28 cellular contexts compared by ENCODE assay signal in genomic region chr9:4668604-4669003, GRCh38. TPM values are rescaled to one million over a fixed set of nuclear protein-coding genes. Genes with fewer than 3 reads are reported as not detected.
DNase-seq lines count a peak whose midpoint lies in the region; ATAC-seq, FAIRE-seq and TF ChIP-seq lines count a peak whose summit lies in the region.
"Had no signal": no experiment of that assay in that cellular context is flagged by ENCODE, and none has a peak within 500 bp of the region (broad histone marks: within the 10 kb centered on the region; RNA-seq: fewer than 3 reads in every experiment).

No MANE protein-coding gene starts in this region.

- H3K4me1 ChIP-seq in GM12878 (ENCODE audit: control insufficient read depth, insufficient read depth, low read length) (peaks cover 18% of the 10 kb centered on the region), endodermal cell (ENCODE audit: control insufficient read depth, insufficient read depth, low read length) (peaks cover 7% of the 10 kb centered on the region), breast epithelium (no peaks in the 10 kb centered on the region)

- TF ChIP-seq POLR2A in GM12892 (IDR thresholded peaks at IDR 0.05; ENCODE audit: low read depth, low read length) (no peak), GM12878 (IDR thresholded peaks at IDR 0.05; ENCODE audit: low read depth, low read length) (no peak), breast epithelium (IDR thresholded peaks at IDR 0.05) (no peak)

- peak in 1 of 2 donors; percentile 20 for DNase-seq in stimulated activated naive CD8-positive, alpha-beta T cell treated with anti-CD3 and anti-CD28 coated beads, Interleukin-15, amount 100 ng/mL, for 72 hours
- no peak for DNase-seq in stimulated activated naive CD8-positive, alpha-beta T cell treated with anti-CD3 and anti-CD28 coated beads, Interleukin-15, Interleukin-2, amounts not matched to agents 100 U/mL and 50 U/mL, for 24 hours
- DNase-seq in GM12892 (ENCODE audit: insufficient read length), result no peak
- DNase-seq in GM12878 (ENCODE audit: low read depth, low spot score), result no peak
- DNase-seq in endodermal cell, result no peak
- DNase-seq in effector CD8-positive, alpha-beta T cell (lab: John Stamatoyannopoulos, UW), result no peak
- no peak for DNase-seq in breast epithelium (ENCODE audit: low spot score in 2 of 2)
- DNase-seq: CD8-positive, alpha-beta T cell; DMS 273 treated with DMSO at 0.1 percent for 48 hours; DMS79; EL; GDM1; HCEC 1CT; IMR-90; MM.1S; NCI-H1417; NCI-H1694; NCI-H2029 treated with DMSO at 0.1 percent for 48 hours; NCI-H2227 treated with DMSO at 0.1 percent for 48 hours; NCI-H526 treated with DMSO at 0.1 percent for 48 hours; Right ventricle myocardium superior; RPMI8226 had no signal

- no peaks in the 10 kb centered on the region for H3K9me3 Mint-ChIP-seq in stimulated activated naive CD8-positive, alpha-beta T cell treated with anti-CD3 and anti-CD28 coated beads, Interleukin-15, amount 100 ng/mL, for 72 hours
- H3K9me3 Mint-ChIP-seq in endodermal cell, result no peaks in the 10 kb centered on the region
- H3K9me3 Mint-ChIP-seq: CD8-positive, alpha-beta T cell had no signal

- H3K9me3 ChIP-seq in GM12878 (replicated peaks; ENCODE audit: control insufficient read depth, insufficient read depth, low read length), result no peaks in the 10 kb centered on the region
- no peaks in the 10 kb centered on the region for H3K9me3 ChIP-seq in endodermal cell (ENCODE audit: control insufficient read depth, low read length)
- no peaks in the 10 kb centered on the region for H3K9me3 ChIP-seq in breast epithelium
- H3K9me3 ChIP-seq: BLaER1, SJSA1 had no signal

- H3K4me1 Mint-ChIP-seq in stimulated activated naive CD8-positive, alpha-beta T cell treated with anti-CD3 and anti-CD28 coated beads, Interleukin-15, amount 100 ng/mL, for 72 hours, result peaks cover 70% of the 10 kb centered on the region
- H3K4me1 Mint-ChIP-seq in endodermal cell, result peaks cover 26% of the 10 kb centered on the region

- H3K27me3 ChIP-seq in GM12878 (replicated peaks in 1 of 2; ENCODE audit: control insufficient read depth in 2 of 2, insufficient read depth in 2 of 2, low read length in 1 of 2) (no peaks in the 10 kb centered on the region), endodermal cell (ENCODE audit: control insufficient read depth, insufficient read depth, low read length, poor library complexity, severe bottlenecking) (no peaks in the 10 kb centered on the region), breast epithelium (no peaks in the 10 kb centered on the region)
- H3K27me3 ChIP-seq: BLaER1, SJSA1 had no signal

- SMC1A ChIA-PET in GM12878 (lab: Charles Lee; ENCODE audit: uncharacterized antibody, unreplicated experiment), result interaction anchor here (0.9 kb wide), 1 partner anchor 64 kb away, joined by 4 read pairs; no protein-coding TSS in a partner anchor

- 57% methylated on average over 2 of the region's 2 CpGs for WGBS in GM12878 (ENCODE audit: insufficient coverage, insufficient replicate concordance, low lambda C conversion rate, missing lambda C conversion rate)
- 91 to 100% methylated on average over 1 to 2 of the region's 2 CpGs for WGBS in endodermal cell (ENCODE audit: insufficient coverage in 1 of 2, insufficient read length in 1 of 2), 2 experiments

- no peaks in the 10 kb centered on the region for H3K36me3 Mint-ChIP-seq in endodermal cell (ENCODE audit: low read depth)
- H3K36me3 Mint-ChIP-seq: CD8-positive, alpha-beta T cell had no signal

- no peaks in the 10 kb centered on the region; the same call in none of the 2 replicates for H3K79me2 ChIP-seq in GM12878 (ENCODE audit: control insufficient read depth, insufficient read depth, low read length)

- H4K20me1 ChIP-seq in GM12878 (ENCODE audit: control insufficient read depth, insufficient read depth), result no peaks in the 10 kb centered on the region; the same call in 1 of the 2 replicates
- H4K20me1 ChIP-seq: BLaER1 had no signal

- RAD21 ChIA-PET in GM12878 (lab: Charles Lee; ENCODE audit: unreplicated experiment), result no interaction called here

- FAIRE-seq in GM12892 (lab: Jason Lieb, UNC), result peak; percentile 56
- FAIRE-seq in GM12878 (lab: Jason Lieb, UNC), result no peak
- FAIRE-seq: A204.1, H1 had no signal

- CTCF ChIA-PET in GM12878 (lab: Yijun Ruan, JAX), result no interaction called here

- peak; percentile 70 for ATAC-seq in stimulated activated naive CD8-positive, alpha-beta T cell treated with anti-CD3 and anti-CD28 coated beads, Interleukin-15, amount 100 ng/mL, for 72 hours
- no peak for ATAC-seq in stimulated activated naive CD8-positive, alpha-beta T cell treated with anti-CD3 and anti-CD28 coated beads, Interleukin-15, Interleukin-2, amounts not matched to agents 100 U/mL and 50 U/mL, for 24 hours
- peak; percentile 45 for ATAC-seq in GM12878

- H3K27me3 Mint-ChIP-seq in stimulated activated naive CD8-positive, alpha-beta T cell treated with anti-CD3 and anti-CD28 coated beads, Interleukin-15, amount 100 ng/mL, for 72 hours, result no peaks in the 10 kb centered on the region
- H3K27me3 Mint-ChIP-seq in endodermal cell (ENCODE audit: insufficient read depth), result no peaks in the 10 kb centered on the region

- BruUV-seq in GM12878 (replicated peaks; lab: Mats Ljungman, UMichigan), result no TSS peak

- H3K4me2 ChIP-seq in GM12878 (ENCODE audit: control insufficient read depth, insufficient read depth), result no peak overlapping the region
- H3K4me2 ChIP-seq: BLaER1, KMS-11 had no signal

- in situ Hi-C loops in GM12878 (cut with MboI), result no loop called here

- intact Hi-C loops in GM12878 (cut with micrococcal nuclease; ENCODE audit: unreplicated experiment), result loop anchor here (10.0 kb wide), 1 partner anchor 776 kb away; no protein-coding TSS in a partner anchor
- intact Hi-C loops in breast epithelium (cut with DNase I; ENCODE audit: low total_unique reads), result no loop called here

- no peaks in the 10 kb centered on the region for H3K36me3 ChIP-seq in GM12878 (ENCODE audit: control insufficient read depth in 2 of 2, insufficient read depth in 2 of 2, low read length in 1 of 2)
- H3K36me3 ChIP-seq in endodermal cell (ENCODE audit: control insufficient read depth, insufficient read depth, low read length), result no peaks in the 10 kb centered on the region
- H3K36me3 ChIP-seq in breast epithelium, result no peaks in the 10 kb centered on the region
- H3K36me3 ChIP-seq: BLaER1, SJSA1 had no signal

- H3K9ac ChIP-seq in GM12878 (ENCODE audit: control insufficient read depth, insufficient read depth, low read length) (no peak overlapping the region), endodermal cell (ENCODE audit: extremely low read depth, low read length, poor library complexity, severe bottlenecking) (no peak overlapping the region)
- H3K9ac ChIP-seq: BLaER1, KMS-11 had no signal

- H2AFZ ChIP-seq in GM12878 (ENCODE audit: control insufficient read depth, low read depth, low read length), result no peak overlapping the region

- H3K27ac Mint-ChIP-seq in stimulated activated naive CD8-positive, alpha-beta T cell treated with anti-CD3 and anti-CD28 coated beads, Interleukin-15, amount 100 ng/mL, for 72 hours, result no peak overlapping the region
- H3K27ac Mint-ChIP-seq in endodermal cell, result no peak overlapping the region

- H3K27ac ChIP-seq in GM12878 (ENCODE audit: control insufficient read depth, insufficient read depth), result no peak overlapping the region
- H3K27ac ChIP-seq in endodermal cell (ENCODE audit: low read depth, low read length), result no peak overlapping the region
- no peak overlapping the region for H3K27ac ChIP-seq in breast epithelium
- H3K27ac ChIP-seq: BLaER1, KMS-11, SJSA1 had no signal

- no peak for TF ChIP-seq RAD21 in GM12878 (IDR thresholded peaks at IDR 0.05; ENCODE audit: insufficient read depth, low read depth, low read length)

- H3K4me3 ChIP-seq in GM12878 (no peak overlapping the region), endodermal cell (ENCODE audit: low read length) (no peak overlapping the region), breast epithelium (no peak overlapping the region)
- H3K4me3 ChIP-seq: BLaER1, SJSA1 had no signal

- no peak for TF ChIP-seq EP300 in GM12878 (IDR thresholded peaks at IDR 0.05; ENCODE audit: borderline replicate concordance in 1 of 2, control insufficient read depth in 1 of 2, low read depth in 2 of 2, low read length in 2 of 2)

- POLR2A ChIA-PET in GM12878 (lab: Charles Lee), result no interaction called here

- TF ChIP-seq CTCF in GM12878 (IDR thresholded peaks at IDR 0.05 in 2 of 3, conservative IDR thresholded peaks at IDR 0.05 in 1 of 3; ENCODE audit: control insufficient read depth in 2 of 3, extremely low read depth in 1 of 3, insufficient read depth in 1 of 3, low read depth in 3 of 3, low read length in 3 of 3) (no peak), endodermal cell (conservative IDR thresholded peaks at IDR 0.05) (no peak), breast epithelium (IDR thresholded peaks at IDR 0.05) (no peak)

- peak overlapping the region in 1 of 2 donors; percentile 9 for H3K4me3 Mint-ChIP-seq in stimulated activated naive CD8-positive, alpha-beta T cell treated with anti-CD3 and anti-CD28 coated beads, Interleukin-15, amount 100 ng/mL, for 72 hours
- H3K4me3 Mint-ChIP-seq in endodermal cell, result no peak overlapping the region
- H3K4me3 Mint-ChIP-seq: CD8-positive, alpha-beta T cell had no signal

RNA-seq across cellular contexts. Expression of gene SPATA6L, which starts 2.3 kb away (rescaled TPM):
- polyA plus RNA-seq in GM12892 (2012; ENCODE audit: missing spikeins), result 0.68 TPM
- 5.5 and 6.6 TPM in 2 replicates for total RNA-seq in GM12878 (2013; cell fraction: nucleolus; rRNA removed)
- total RNA-seq in GM12878 (2014; rRNA removed) (1.2 and 1.6 TPM in 2 replicates), GM12878 (2014; rRNA removed; fragmentation: Illumina TruSeq; extraction: Trizol) (0.89 and 1.1 TPM in 2 replicates), GM12878 (2021) (1.6 and 2.1 TPM in 2 replicates), endodermal cell (1 to 10 TPM; 1.2 to 2.0 TPM), breast epithelium (10 to 100 TPM in 2 of 3 donors, 1 to 10 TPM in 1; 1.4 to 22.5 (median 14.4) TPM)
- 0.47 TPM for polyA plus RNA-seq in GM12878 (2011; ENCODE audit: low read depth)
- polyA plus RNA-seq in GM12878 (2011; rRNA removed) (0.37 and 0.42 TPM in 2 replicates), GM12878 (2014; fragmentation: Illumina TruSeq; extraction: Trizol) (0.48 and 0.68 TPM in 2 replicates), GM12878 (2014; fragmentation: Nextera tagmentation; extraction: Ambion mirVana) (1 to 10 TPM in 1 of 2 experiments, under 1 TPM in 1; 0.88 to 1.3 TPM), GM12878 (2014; rRNA removed) (0.94 and 2.0 TPM in 2 replicates), GM12878 (2016; fragmentation: Nextera tagmentation; extraction: Ambion mirVana) (1 to 10 TPM in 1 of 2 experiments, under 1 TPM in 1; 0.42 to 1.4 TPM)
- polyA plus RNA-seq in GM12878 (2011; cell fraction: cytosol; rRNA removed), result 0.13 TPM in 2 replicates
- polyA plus RNA-seq in GM12878 (2011; cell fraction: nucleus; rRNA removed), result 0.53 and 0.94 TPM in 2 replicates
- polyA plus RNA-seq in GM12878 (2012), result 0.46 and 1.5 TPM in 2 replicates
- polyA minus RNA-seq in GM12878 (2011; rRNA and poly(A)+ RNA removed), result 0.15 TPM in 1 of 2 replicates, not detected in the other
- polyA minus RNA-seq in GM12878 (2011; cell fraction: cytosol; rRNA and poly(A)+ RNA removed), result not detected in 2 replicates
- 0.24 and 1.9 TPM in 2 replicates for polyA minus RNA-seq in GM12878 (2011; cell fraction: nucleus; rRNA and poly(A)+ RNA removed)
- polyA plus RNA-seq in endodermal cell (2013, experiment 1 of 2), result 0.89 TPM
- polyA plus RNA-seq in endodermal cell (2013, experiment 2 of 2), result 0.95 TPM
- total RNA-seq: NCI-H460 had no signal

RNA-seq across cellular contexts. Expression of gene PLPP6, which starts 6.5 kb away (rescaled TPM):
- 4.8 TPM for polyA plus RNA-seq in GM12892 (2012; ENCODE audit: missing spikeins)
- total RNA-seq in GM12878 (2013; cell fraction: nucleolus; rRNA removed), result 15.2 and 15.5 TPM in 2 replicates
- total RNA-seq in GM12878 (2014; rRNA removed), result 6.0 and 6.5 TPM in 2 replicates
- 5.2 and 5.7 TPM in 2 replicates for total RNA-seq in GM12878 (2014; rRNA removed; fragmentation: Illumina TruSeq; extraction: Trizol)
- total RNA-seq in GM12878 (2021), result 7.1 and 8.0 TPM in 2 replicates
- polyA plus RNA-seq in GM12878 (2011; ENCODE audit: low read depth), result 2.4 TPM
- 5.0 and 5.7 TPM in 2 replicates for polyA plus RNA-seq in GM12878 (2011; rRNA removed)
- polyA plus RNA-seq in GM12878 (2011; cell fraction: cytosol; rRNA removed), result 3.2 and 4.0 TPM in 2 replicates
- polyA plus RNA-seq in GM12878 (2011; cell fraction: nucleus; rRNA removed), result 5.4 and 7.2 TPM in 2 replicates
- polyA plus RNA-seq in GM12878 (2012), result 5.6 and 6.6 TPM in 2 replicates
- 7.9 and 9.6 TPM in 2 replicates for polyA plus RNA-seq in GM12878 (2014; fragmentation: Illumina TruSeq; extraction: Trizol)
- 1 to 10 TPM; 1.6 to 3.5 TPM for polyA plus RNA-seq in GM12878 (2014; fragmentation: Nextera tagmentation; extraction: Ambion mirVana)
- polyA plus RNA-seq in GM12878 (2014; rRNA removed), result 7.2 and 7.7 TPM in 2 replicates
- 10 to 100 TPM; 10.1 to 11.3 TPM for polyA plus RNA-seq in GM12878 (2016; fragmentation: Nextera tagmentation; extraction: Ambion mirVana)
- polyA minus RNA-seq in GM12878 (2011; rRNA and poly(A)+ RNA removed), result 7.2 and 7.7 TPM in 2 replicates
- 1.9 and 2.4 TPM in 2 replicates for polyA minus RNA-seq in GM12878 (2011; cell fraction: cytosol; rRNA and poly(A)+ RNA removed)
- 11.4 and 15.9 TPM in 2 replicates for polyA minus RNA-seq in GM12878 (2011; cell fraction: nucleus; rRNA and poly(A)+ RNA removed)
- 10 to 100 TPM; 13.1 to 19.6 TPM for total RNA-seq in endodermal cell
- 13.0 TPM for polyA plus RNA-seq in endodermal cell (2013, experiment 1 of 2)
- polyA plus RNA-seq in endodermal cell (2013, experiment 2 of 2), result 10.3 TPM
- 10 to 100 TPM in 1 of 3 donors, 1 to 10 TPM in 2; 6.4 to 13.2 (median 8.8) TPM for total RNA-seq in breast epithelium

RNA-seq across cellular contexts. Expression of gene CDC37L1, which starts 10.8 kb away (rescaled TPM):
- 8.4 TPM for polyA plus RNA-seq in GM12892 (2012; ENCODE audit: missing spikeins)
- total RNA-seq in GM12878 (2013; cell fraction: nucleolus; rRNA removed), result 26.8 and 29.7 TPM in 2 replicates
- total RNA-seq in GM12878 (2014; rRNA removed) (8.1 and 10.9 TPM in 2 replicates), GM12878 (2014; rRNA removed; fragmentation: Illumina TruSeq; extraction: Trizol) (10.4 and 11.2 TPM in 2 replicates), GM12878 (2021) (8.9 and 10.0 TPM in 2 replicates), endodermal cell (10 to 100 TPM; 18.4 to 22.2 TPM), breast epithelium (10 to 100 TPM; 36.4 to 53.4 (median 42.7) TPM)
- polyA plus RNA-seq in GM12878 (2011; ENCODE audit: low read depth), result 2.4 TPM
- polyA plus RNA-seq in GM12878 (2011; rRNA removed) (6.1 and 11.6 TPM in 2 replicates), GM12878 (2014; fragmentation: Illumina TruSeq; extraction: Trizol) (8.4 and 11.5 TPM in 2 replicates), GM12878 (2014; fragmentation: Nextera tagmentation; extraction: Ambion mirVana) (1 to 10 TPM; 2.2 to 3.6 TPM), GM12878 (2014; rRNA removed) (7.0 and 7.7 TPM in 2 replicates), GM12878 (2016; fragmentation: Nextera tagmentation; extraction: Ambion mirVana) (10 to 100 TPM; 16.1 to 16.6 TPM)
- 3.0 and 5.2 TPM in 2 replicates for polyA plus RNA-seq in GM12878 (2011; cell fraction: cytosol; rRNA removed)
- polyA plus RNA-seq in GM12878 (2011; cell fraction: nucleus; rRNA removed), result 3.4 and 5.0 TPM in 2 replicates
- polyA plus RNA-seq in GM12878 (2012), result 4.1 and 6.4 TPM in 2 replicates
- polyA minus RNA-seq in GM12878 (2011; rRNA and poly(A)+ RNA removed), result 4.9 and 5.5 TPM in 2 replicates
- 3.1 and 3.2 TPM in 2 replicates for polyA minus RNA-seq in GM12878 (2011; cell fraction: cytosol; rRNA and poly(A)+ RNA removed)
- 3.4 and 8.5 TPM in 2 replicates for polyA minus RNA-seq in GM12878 (2011; cell fraction: nucleus; rRNA and poly(A)+ RNA removed)
- polyA plus RNA-seq in endodermal cell (2013, experiment 1 of 2), result 10.1 TPM
- 10.5 TPM for polyA plus RNA-seq in endodermal cell (2013, experiment 2 of 2)
